27 cellular contexts compared by ENCODE assay signal in genomic region chr13:44637581-44637980, GRCh38.
"Had no signal": no experiment of that assay in that cellular context is flagged by ENCODE, and none has a peak within 500 bp of the region (broad histone marks: within the 10 kb centered on the region; RNA-seq: fewer than 3 reads in every experiment).

No MANE protein-coding gene starts in this region.

- DNase-seq: activated effector memory CD4-positive, alpha-beta T cell treated with anti-CD3 and anti-CD28 coated beads, Interleukin-2, amount 50 U/mL, for 16 hours; activated effector memory CD4-positive, alpha-beta T cell treated with Interleukin-2 at 50 U/mL for 16 hours; activated gamma-delta T cell; activated gamma-delta T cell treated with Interleukin-2 at 50 U/mL for 16 hours; activated naive CD4-positive, alpha-beta T cell; activated naive CD4-positive, alpha-beta T cell treated with anti-CD3 and anti-CD28 coated beads for 36 hours; activated naive CD4-positive, alpha-beta T cell treated with anti-CD3 and anti-CD28 coated beads, Interleukin-2, amount 10 ng/mL, durations not matched to agents 7 days and 5 days; activated naive CD4-positive, alpha-beta T cell treated with anti-CD3 and anti-CD28 coated beads, Interleukin-2, amount 50 U/mL, for 16 hours; activated naive CD4-positive, alpha-beta T cell treated with Interleukin-2 at 50 U/mL for 16 hours; activated naive CD8-positive, alpha-beta T cell treated with anti-CD3 and anti-CD28 coated beads for 36 hours; activated naive CD8-positive, alpha-beta T cell treated with anti-CD3 and anti-CD28 coated beads, Interleukin-2, amount 10 ng/mL, durations not matched to agents 7 days and 5 days; activated naive CD8-positive, alpha-beta T cell treated with anti-CD3 and anti-CD28 coated beads, Interleukin-2, amount 50 U/mL, for 24 hours; activated T-cell treated with anti-CD3 and anti-CD28 coated beads, Interleukin-2, amount 50 U/mL, for 1 hour; activated T-cell treated with anti-CD3 and anti-CD28 coated beads, Interleukin-2, amount 50 U/mL, for 24 hours; activated T-cell treated with anti-CD3 and anti-CD28 coated beads, Interleukin-2, amount 50 U/mL, for 4 hours; activated T-cell treated with anti-CD3 and anti-CD28 coated beads, Interleukin-2, amount 50 U/mL, for 48 hours; activated T-cell treated with anti-CD3 and anti-CD28 coated beads, Interleukin-2, amount 50 U/mL, for 72 hours; adrenal gland; amniotic stem cell; amygdala; anterior cingulate cortex; aorta; body of pancreas; brain microvascular endothelial cell; caudate nucleus; central memory CD4-positive, alpha-beta T cell; cerebellar nuclear complex had no signal
